In the genomic region with DNA sequence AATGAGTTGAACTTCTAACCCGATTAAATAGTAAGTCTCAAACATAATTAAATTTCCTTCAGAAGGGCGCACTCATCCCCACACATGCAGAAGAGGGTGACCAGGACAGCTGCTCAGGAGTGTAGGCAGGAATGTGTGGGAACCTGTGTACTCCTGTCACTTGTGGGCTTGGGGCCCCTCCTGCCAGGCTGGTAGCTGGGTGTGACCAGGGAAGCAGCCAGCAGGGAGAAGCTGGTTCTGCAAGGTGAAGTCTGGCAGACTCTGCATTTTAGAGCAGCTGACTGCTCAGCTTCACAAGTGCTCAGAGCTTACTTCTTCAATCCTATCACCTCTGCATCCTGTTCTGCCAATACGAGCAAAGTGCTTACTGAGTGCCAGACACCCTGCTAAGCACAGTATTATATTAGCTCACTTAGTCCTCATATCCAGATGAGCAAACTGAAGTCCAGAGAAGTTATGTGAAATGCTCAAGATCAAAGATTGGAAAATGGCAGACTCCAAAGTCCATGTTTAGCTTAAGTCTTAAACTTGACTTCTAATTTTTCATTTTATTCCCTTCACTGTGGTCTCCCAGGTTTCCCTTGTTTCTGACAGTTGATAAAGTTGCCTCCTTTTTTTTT, we compare ENCODE assay signal across 1 cellular context.
A peak's percentile ranks its signal among the peaks of the same experiment; 100 is the strongest.
TF ChIP-seq lines count a peak whose summit lies in the region.

No MANE protein-coding gene starts in this region.

TF ChIP-seq in HepG2, 621 proteins besides CTCF, POLR2A, EP300 and RAD21 (continued from another document and continues in another):
- TF ChIP-seq, protein P1, sequence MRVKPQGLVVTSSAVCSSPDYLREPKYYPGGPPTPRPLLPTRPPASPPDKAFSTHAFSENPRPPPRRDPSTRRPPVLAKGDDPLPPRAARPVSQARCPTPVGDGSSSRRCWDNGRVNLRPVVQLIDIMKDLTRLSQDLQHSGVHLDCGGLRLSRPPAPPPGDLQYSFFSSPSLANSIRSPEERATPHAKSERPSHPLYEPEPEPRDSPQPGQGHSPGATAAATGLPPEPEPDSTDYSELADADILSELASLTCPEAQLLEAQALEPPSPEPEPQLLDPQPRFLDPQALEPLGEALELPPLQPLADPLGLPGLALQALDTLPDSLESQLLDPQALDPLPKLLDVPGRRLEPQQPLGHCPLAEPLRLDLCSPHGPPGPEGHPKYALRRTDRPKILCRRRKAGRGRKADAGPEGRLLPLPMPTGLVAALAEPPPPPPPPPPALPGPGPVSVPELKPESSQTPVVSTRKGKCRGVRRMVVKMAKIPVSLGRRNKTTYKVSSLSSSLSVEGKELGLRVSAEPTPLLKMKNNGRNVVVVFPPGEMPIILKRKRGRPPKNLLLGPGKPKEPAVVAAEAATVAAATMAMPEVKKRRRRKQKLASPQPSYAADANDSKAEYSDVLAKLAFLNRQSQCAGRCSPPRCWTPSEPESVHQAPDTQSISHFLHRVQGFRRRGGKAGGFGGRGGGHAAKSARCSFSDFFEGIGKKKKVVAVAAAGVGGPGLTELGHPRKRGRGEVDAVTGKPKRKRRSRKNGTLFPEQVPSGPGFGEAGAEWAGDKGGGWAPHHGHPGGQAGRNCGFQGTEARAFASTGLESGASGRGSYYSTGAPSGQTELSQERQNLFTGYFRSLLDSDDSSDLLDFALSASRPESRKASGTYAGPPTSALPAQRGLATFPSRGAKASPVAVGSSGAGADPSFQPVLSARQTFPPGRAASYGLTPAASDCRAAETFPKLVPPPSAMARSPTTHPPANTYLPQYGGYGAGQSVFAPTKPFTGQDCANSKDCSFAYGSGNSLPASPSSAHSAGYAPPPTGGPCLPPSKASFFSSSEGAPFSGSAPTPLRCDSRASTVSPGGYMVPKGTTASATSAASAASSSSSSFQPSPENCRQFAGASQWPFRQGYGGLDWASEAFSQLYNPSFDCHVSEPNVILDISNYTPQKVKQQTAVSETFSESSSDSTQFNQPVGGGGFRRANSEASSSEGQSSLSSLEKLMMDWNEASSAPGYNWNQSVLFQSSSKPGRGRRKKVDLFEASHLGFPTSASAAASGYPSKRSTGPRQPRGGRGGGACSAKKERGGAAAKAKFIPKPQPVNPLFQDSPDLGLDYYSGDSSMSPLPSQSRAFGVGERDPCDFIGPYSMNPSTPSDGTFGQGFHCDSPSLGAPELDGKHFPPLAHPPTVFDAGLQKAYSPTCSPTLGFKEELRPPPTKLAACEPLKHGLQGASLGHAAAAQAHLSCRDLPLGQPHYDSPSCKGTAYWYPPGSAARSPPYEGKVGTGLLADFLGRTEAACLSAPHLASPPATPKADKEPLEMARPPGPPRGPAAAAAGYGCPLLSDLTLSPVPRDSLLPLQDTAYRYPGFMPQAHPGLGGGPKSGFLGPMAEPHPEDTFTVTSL (CRISPR knock-in tag; IDR thresholded peaks at IDR 0.05; ENCODE audit: borderline replicate concordance) = no peak
- TF ChIP-seq ZBTB7B (CRISPR knock-in tag; IDR thresholded peaks at IDR 0.05) = no peak
- peak; percentile 85 for TF ChIP-seq HNF4A (CRISPR knock-in tag; IDR thresholded peaks at IDR 0.05)
- TF ChIP-seq, protein P2, sequence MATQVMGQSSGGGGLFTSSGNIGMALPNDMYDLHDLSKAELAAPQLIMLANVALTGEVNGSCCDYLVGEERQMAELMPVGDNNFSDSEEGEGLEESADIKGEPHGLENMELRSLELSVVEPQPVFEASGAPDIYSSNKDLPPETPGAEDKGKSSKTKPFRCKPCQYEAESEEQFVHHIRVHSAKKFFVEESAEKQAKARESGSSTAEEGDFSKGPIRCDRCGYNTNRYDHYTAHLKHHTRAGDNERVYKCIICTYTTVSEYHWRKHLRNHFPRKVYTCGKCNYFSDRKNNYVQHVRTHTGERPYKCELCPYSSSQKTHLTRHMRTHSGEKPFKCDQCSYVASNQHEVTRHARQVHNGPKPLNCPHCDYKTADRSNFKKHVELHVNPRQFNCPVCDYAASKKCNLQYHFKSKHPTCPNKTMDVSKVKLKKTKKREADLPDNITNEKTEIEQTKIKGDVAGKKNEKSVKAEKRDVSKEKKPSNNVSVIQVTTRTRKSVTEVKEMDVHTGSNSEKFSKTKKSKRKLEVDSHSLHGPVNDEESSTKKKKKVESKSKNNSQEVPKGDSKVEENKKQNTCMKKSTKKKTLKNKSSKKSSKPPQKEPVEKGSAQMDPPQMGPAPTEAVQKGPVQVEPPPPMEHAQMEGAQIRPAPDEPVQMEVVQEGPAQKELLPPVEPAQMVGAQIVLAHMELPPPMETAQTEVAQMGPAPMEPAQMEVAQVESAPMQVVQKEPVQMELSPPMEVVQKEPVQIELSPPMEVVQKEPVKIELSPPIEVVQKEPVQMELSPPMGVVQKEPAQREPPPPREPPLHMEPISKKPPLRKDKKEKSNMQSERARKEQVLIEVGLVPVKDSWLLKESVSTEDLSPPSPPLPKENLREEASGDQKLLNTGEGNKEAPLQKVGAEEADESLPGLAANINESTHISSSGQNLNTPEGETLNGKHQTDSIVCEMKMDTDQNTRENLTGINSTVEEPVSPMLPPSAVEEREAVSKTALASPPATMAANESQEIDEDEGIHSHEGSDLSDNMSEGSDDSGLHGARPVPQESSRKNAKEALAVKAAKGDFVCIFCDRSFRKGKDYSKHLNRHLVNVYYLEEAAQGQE (IDR thresholded peaks at IDR 0.05; ENCODE audit: borderline replicate concordance in 1 of 2, low read depth in 1 of 2, low read length in 2 of 2) = no peak
- no peak for TF ChIP-seq ZNF34 (CRISPR knock-in tag; IDR thresholded peaks at IDR 0.05; ENCODE audit: borderline replicate concordance)
- no peak for TF ChIP-seq EZH2 (conservative IDR thresholded peaks at IDR 0.05; ENCODE audit: low read depth, low read length)
- no peak for TF ChIP-seq CBX5 (CRISPR knock-in tag; IDR thresholded peaks at IDR 0.05; ENCODE audit: borderline replicate concordance)
- TF ChIP-seq ZSCAN30 (CRISPR knock-in tag; IDR thresholded peaks at IDR 0.05) = no peak
- TF ChIP-seq ZBTB7A (CRISPR knock-in tag; IDR thresholded peaks at IDR 0.05) = no peak
- TF ChIP-seq, protein P3, sequence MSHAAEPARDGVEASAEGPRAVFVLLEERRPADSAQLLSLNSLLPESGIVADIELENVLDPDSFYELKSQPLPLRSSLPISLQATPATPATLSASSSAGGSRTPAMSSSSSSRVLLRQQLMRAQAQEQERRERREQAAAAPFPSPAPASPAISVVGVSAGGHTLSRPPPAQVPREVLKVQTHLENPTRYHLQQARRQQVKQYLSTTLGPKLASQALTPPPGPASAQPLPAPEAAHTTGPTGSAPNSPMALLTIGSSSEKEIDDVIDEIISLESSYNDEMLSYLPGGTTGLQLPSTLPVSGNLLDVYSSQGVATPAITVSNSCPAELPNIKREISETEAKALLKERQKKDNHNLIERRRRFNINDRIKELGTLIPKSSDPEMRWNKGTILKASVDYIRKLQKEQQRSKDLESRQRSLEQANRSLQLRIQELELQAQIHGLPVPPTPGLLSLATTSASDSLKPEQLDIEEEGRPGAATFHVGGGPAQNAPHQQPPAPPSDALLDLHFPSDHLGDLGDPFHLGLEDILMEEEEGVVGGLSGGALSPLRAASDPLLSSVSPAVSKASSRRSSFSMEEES (CRISPR knock-in tag; IDR thresholded peaks at IDR 0.05) = no peak
- TF ChIP-seq, protein P4, sequence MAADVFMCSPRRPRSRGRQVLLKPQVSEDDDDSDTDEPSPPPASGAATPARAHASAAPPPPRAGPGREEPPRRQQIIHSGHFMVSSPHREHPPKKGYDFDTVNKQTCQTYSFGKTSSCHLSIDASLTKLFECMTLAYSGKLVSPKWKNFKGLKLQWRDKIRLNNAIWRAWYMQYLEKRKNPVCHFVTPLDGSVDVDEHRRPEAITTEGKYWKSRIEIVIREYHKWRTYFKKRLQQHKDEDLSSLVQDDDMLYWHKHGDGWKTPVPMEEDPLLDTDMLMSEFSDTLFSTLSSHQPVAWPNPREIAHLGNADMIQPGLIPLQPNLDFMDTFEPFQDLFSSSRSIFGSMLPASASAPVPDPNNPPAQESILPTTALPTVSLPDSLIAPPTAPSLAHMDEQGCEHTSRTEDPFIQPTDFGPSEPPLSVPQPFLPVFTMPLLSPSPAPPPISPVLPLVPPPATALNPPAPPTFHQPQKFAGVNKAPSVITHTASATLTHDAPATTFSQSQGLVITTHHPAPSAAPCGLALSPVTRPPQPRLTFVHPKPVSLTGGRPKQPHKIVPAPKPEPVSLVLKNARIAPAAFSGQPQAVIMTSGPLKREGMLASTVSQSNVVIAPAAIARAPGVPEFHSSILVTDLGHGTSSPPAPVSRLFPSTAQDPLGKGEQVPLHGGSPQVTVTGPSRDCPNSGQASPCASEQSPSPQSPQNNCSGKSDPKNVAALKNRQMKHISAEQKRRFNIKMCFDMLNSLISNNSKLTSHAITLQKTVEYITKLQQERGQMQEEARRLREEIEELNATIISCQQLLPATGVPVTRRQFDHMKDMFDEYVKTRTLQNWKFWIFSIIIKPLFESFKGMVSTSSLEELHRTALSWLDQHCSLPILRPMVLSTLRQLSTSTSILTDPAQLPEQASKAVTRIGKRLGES (CRISPR knock-in tag; IDR thresholded peaks at IDR 0.05; ENCODE audit: borderline replicate concordance) = no peak
- no peak for TF ChIP-seq NFE2 (CRISPR knock-in tag; IDR thresholded peaks at IDR 0.05)
- peak; percentile 35; the same call in 1 of the 2 replicates for TF ChIP-seq HNF4G (IDR thresholded peaks at IDR 0.05; ENCODE audit: borderline replicate concordance, low read depth, low read length)
- TF ChIP-seq HNF4G (CRISPR knock-in tag; IDR thresholded peaks at IDR 0.05; ENCODE audit: borderline replicate concordance, low read depth) = no peak
- TF ChIP-seq, protein P5, sequence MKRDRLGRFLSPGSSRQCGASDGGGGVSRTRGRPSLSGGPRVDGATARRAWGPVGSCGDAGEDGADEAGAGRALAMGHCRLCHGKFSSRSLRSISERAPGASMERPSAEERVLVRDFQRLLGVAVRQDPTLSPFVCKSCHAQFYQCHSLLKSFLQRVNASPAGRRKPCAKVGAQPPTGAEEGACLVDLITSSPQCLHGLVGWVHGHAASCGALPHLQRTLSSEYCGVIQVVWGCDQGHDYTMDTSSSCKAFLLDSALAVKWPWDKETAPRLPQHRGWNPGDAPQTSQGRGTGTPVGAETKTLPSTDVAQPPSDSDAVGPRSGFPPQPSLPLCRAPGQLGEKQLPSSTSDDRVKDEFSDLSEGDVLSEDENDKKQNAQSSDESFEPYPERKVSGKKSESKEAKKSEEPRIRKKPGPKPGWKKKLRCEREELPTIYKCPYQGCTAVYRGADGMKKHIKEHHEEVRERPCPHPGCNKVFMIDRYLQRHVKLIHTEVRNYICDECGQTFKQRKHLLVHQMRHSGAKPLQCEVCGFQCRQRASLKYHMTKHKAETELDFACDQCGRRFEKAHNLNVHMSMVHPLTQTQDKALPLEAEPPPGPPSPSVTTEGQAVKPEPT (CRISPR knock-in tag; IDR thresholded peaks at IDR 0.05; ENCODE audit: low read depth) = no peak
- TF ChIP-seq, protein P6, sequence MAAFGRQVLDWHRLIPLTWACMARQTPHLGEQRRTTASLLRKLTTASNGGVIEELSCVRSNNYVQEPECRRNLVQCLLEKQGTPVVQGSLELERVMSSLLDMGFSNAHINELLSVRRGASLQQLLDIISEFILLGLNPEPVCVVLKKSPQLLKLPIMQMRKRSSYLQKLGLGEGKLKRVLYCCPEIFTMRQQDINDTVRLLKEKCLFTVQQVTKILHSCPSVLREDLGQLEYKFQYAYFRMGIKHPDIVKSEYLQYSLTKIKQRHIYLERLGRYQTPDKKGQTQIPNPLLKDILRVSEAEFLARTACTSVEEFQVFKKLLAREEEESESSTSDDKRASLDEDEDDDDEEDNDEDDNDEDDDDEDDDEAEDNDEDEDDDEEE (CRISPR knock-in tag; IDR thresholded peaks at IDR 0.05) = no peak
- TF ChIP-seq, protein P7, sequence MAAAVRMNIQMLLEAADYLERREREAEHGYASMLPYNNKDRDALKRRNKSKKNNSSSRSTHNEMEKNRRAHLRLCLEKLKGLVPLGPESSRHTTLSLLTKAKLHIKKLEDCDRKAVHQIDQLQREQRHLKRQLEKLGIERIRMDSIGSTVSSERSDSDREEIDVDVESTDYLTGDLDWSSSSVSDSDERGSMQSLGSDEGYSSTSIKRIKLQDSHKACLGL (CRISPR knock-in tag; IDR thresholded peaks at IDR 0.05) = no peak
- no peak for TF ChIP-seq IKZF4 (CRISPR knock-in tag; IDR thresholded peaks at IDR 0.05; ENCODE audit: borderline replicate concordance, low read depth, not compliant biosample characterization)
- TF ChIP-seq SUZ12 (IDR thresholded peaks at IDR 0.05; ENCODE audit: low read depth, low read length) = no peak
- TF ChIP-seq, protein P8, sequence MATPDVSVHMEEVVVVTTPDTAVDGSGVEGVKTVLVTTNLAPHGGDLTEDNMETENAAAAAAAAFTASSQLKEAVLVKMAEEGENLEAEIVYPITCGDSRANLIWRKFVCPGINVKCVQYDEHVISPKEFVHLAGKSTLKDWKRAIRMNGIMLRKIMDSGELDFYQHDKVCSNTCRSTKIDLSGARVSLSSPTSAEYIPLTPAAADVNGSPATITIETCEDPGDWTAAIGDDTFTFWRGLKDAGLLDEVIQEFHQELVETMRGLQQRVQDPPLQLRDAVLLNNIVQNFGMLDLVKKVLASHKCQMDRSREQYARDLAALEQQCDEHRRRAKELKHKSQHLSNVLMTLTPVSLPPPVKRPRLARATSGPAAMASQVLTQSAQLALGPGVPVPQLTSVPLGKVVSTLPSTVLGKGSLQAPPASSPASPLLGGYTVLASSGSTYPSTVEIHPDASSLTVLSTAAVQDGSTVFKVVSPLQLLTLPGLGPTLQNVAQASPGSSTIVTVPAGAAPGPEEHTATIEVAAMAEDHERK (CRISPR knock-in tag; IDR thresholded peaks at IDR 0.05; ENCODE audit: low read depth) = no peak
- no peak for TF ChIP-seq HMG20B (CRISPR knock-in tag; conservative IDR thresholded peaks at IDR 0.05)
- TF ChIP-seq, protein P9, sequence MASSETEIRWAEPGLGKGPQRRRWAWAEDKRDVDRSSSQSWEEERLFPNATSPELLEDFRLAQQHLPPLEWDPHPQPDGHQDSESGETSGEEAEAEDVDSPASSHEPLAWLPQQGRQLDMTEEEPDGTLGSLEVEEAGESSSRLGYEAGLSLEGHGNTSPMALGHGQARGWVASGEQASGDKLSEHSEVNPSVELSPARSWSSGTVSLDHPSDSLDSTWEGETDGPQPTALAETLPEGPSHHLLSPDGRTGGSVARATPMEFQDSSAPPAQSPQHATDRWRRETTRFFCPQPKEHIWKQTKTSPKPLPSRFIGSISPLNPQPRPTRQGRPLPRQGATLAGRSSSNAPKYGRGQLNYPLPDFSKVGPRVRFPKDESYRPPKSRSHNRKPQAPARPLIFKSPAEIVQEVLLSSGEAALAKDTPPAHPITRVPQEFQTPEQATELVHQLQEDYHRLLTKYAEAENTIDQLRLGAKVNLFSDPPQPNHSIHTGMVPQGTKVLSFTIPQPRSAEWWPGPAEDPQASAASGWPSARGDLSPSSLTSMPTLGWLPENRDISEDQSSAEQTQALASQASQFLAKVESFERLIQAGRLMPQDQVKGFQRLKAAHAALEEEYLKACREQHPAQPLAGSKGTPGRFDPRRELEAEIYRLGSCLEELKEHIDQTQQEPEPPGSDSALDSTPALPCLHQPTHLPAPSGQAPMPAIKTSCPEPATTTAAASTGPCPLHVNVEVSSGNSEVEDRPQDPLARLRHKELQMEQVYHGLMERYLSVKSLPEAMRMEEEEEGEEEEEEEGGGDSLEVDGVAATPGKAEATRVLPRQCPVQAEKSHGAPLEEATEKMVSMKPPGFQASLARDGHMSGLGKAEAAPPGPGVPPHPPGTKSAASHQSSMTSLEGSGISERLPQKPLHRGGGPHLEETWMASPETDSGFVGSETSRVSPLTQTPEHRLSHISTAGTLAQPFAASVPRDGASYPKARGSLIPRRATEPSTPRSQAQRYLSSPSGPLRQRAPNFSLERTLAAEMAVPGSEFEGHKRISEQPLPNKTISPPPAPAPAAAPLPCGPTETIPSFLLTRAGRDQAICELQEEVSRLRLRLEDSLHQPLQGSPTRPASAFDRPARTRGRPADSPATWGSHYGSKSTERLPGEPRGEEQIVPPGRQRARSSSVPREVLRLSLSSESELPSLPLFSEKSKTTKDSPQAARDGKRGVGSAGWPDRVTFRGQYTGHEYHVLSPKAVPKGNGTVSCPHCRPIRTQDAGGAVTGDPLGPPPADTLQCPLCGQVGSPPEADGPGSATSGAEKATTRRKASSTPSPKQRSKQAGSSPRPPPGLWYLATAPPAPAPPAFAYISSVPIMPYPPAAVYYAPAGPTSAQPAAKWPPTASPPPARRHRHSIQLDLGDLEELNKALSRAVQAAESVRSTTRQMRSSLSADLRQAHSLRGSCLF (CRISPR knock-in tag; IDR thresholded peaks at IDR 0.05; ENCODE audit: borderline replicate concordance) = no peak
- TF ChIP-seq GATAD2A (CRISPR knock-in tag; IDR thresholded peaks at IDR 0.05) = 0 out of 2 replicates have a peak, but pooled peaks have one; percentile 23
- TF ChIP-seq TBP (CRISPR knock-in tag; IDR thresholded peaks at IDR 0.05) = no peak
